Comparison of ENCODE assay signal across 1 cellular context in the genomic region with DNA sequence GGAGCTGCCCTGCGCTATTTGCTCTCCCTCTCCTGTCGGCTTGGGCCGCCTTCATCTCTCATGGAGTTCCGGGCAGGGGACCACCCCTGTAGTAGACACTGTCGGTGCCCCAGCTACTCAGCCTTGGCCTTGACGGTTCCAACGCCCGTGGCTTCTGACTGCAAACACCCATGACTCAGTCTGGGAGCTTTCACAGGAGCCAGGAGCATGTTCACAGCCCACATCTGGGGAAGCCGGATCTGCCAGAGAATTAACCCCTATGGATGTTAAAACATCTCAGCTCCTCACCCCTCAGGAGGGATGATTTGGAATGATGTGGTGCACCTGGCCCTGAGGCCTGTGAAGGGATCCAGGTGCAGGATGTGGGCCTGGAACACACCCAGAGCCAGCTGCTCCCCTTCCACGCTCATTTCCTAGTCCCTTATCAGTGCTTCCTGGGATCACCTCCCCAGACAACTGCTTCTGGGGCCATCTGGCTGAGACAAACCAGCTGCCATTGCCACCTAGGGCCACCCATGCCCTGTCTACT.
TF ChIP-seq lines count a peak whose summit lies in the region.

No MANE protein-coding gene starts in this region.

TF ChIP-seq in GM23338, 12 proteins besides CTCF, POLR2A, EP300 and RAD21 (continued from another document):
- no peak for TF ChIP-seq CREB1 (CRISPR knock-in tag; IDR thresholded peaks at IDR 0.05; ENCODE audit: low read depth)
- no peak for TF ChIP-seq EZH2phosphoT487 (IDR thresholded peaks at IDR 0.05; ENCODE audit: unreplicated experiment)
- no peak for TF ChIP-seq NANOG (IDR thresholded peaks at IDR 0.05; ENCODE audit: borderline replicate concordance)
- TF ChIP-seq ZNF462 (CRISPR knock-in tag; IDR thresholded peaks at IDR 0.05), result no peak
- TF ChIP-seq JUNB (IDR thresholded peaks at IDR 0.05; ENCODE audit: unreplicated experiment), result no peak
- TF ChIP-seq ZNF114 (CRISPR knock-in tag; IDR thresholded peaks at IDR 0.05), result no peak
- no peak for TF ChIP-seq REST (IDR thresholded peaks at IDR 0.05; ENCODE audit: unreplicated experiment)
- TF ChIP-seq ETS1 (IDR thresholded peaks at IDR 0.05), result no peak
